In genomic region chr6:167373042-167373661, GRCh38 we compare ENCODE assay signal across 16 cellular contexts. TPM values are rescaled to one million over a fixed set of nuclear protein-coding genes. Genes with fewer than 3 reads are reported as not detected.
"Had no signal": no experiment of that assay in that cellular context is flagged by ENCODE, and none has a peak within 500 bp of the region (broad histone marks: within the 10 kb centered on the region; RNA-seq: fewer than 3 reads in every experiment).

No MANE protein-coding gene starts in this region.

RNA-seq across cellular contexts. Expression of gene TTLL2, which starts 48.3 kb away (rescaled TPM):
- total RNA-seq: naive thymus-derived CD8-positive, alpha-beta T cell; natural killer cell treated with Interleukin-12 subunit alpha and Interleukin-12 subunit beta and Interleukin-15 and Interleukin-18, amount 100 ng/mL, for 72 hours; neural crest cell; omental fat pad; osteocyte; progenitor cell of endocrine pancreas; psoas muscle; renal cortical epithelial cell; right cardiac atrium; sciatic nerve; stomach; subcutaneous adipose tissue; suprapubic skin; upper lobe of left lung; ureter; vagina had no signal
- polyA plus RNA-seq: naive thymus-derived CD8-positive, alpha-beta T cell; psoas muscle; right cardiac atrium; stomach had no signal
